ENCODE assay signal across 26 cellular contexts in genomic region chr7:1593904-1594421, GRCh38. TPM values are rescaled to one million over a fixed set of nuclear protein-coding genes. Genes with fewer than 3 reads are reported as not detected.
"Had no signal": no experiment of that assay in that cellular context is flagged by ENCODE, and none has a peak within 500 bp of the region (broad histone marks: within the 10 kb centered on the region; RNA-seq: fewer than 3 reads in every experiment).

No MANE protein-coding gene starts in this region.

- ATAC-seq: naive thymus-derived CD8-positive, alpha-beta T cell; psoas muscle; right cardiac atrium had no signal

- H3K36me3 ChIP-seq: ovary, right lobe of liver, sigmoid colon, stomach, thoracic aorta, thyroid gland, upper lobe of left lung, vagina had no signal

- H3K27ac Mint-ChIP-seq: natural killer cell treated with Interleukin-12 subunit alpha and Interleukin-12 subunit beta and Interleukin-15 and Interleukin-18, amount 100 ng/mL, for 72 hours; nephron progenitor cell; progenitor cell of endocrine pancreas; stimulated activated effector memory CD8-positive, alpha-beta T cell treated with anti-CD3 and anti-CD28 coated beads, Interleukin-12 subunit alpha, Interleukin-12 subunit beta, amount 100 ng/mL, for 72 hours; stimulated activated naive CD8-positive, alpha-beta T cell treated with anti-CD3 and anti-CD28 coated beads, Interleukin-15, Interleukin-2, amounts not matched to agents 100 ng/mL and 50 ng/mL, for 24 hours had no signal

- H3K27ac ChIP-seq: ovary, parathyroid adenoma, psoas muscle, right lobe of liver, sigmoid colon, stomach, thoracic aorta, thyroid gland, tibial nerve, upper lobe of left lung, vagina had no signal

- H3K9me3 ChIP-seq: thyroid gland, vagina had no signal

- H3K36me3 Mint-ChIP-seq: naive thymus-derived CD8-positive, alpha-beta T cell; natural killer cell treated with Interleukin-12 subunit alpha and Interleukin-12 subunit beta and Interleukin-15 and Interleukin-18, amount 100 ng/mL, for 72 hours had no signal

- H3K4me1 ChIP-seq: parathyroid adenoma, psoas muscle, right lobe of liver, sigmoid colon, thyroid gland, vagina had no signal

- H3K4me1 Mint-ChIP-seq: neural crest cell had no signal

- H3K27me3 ChIP-seq: ovary, right lobe of liver, vagina had no signal

- H3K4me3 ChIP-seq: ovary, psoas muscle, right lobe of liver, sigmoid colon, stomach, thoracic aorta, thyroid gland, tibial nerve, upper lobe of left lung, vagina had no signal

- H3K4me3 Mint-ChIP-seq: natural killer cell treated with Interleukin-12 subunit alpha and Interleukin-12 subunit beta and Interleukin-15 and Interleukin-18, amount 100 ng/mL, for 72 hours; nephron progenitor cell; neural crest cell; stimulated activated effector memory CD8-positive, alpha-beta T cell treated with anti-CD3 and anti-CD28 coated beads, Interleukin-12 subunit alpha, Interleukin-12 subunit beta, amount 100 ng/mL, for 72 hours; stimulated activated naive B cell treated with anti-CD40 and anti-IgM and Interleukin-4, amounts not matched to agents 10 μg/mL and 1 μg/mL and 100 μg/mL, for 72 hours; stimulated activated naive CD8-positive, alpha-beta T cell treated with anti-CD3 and anti-CD28 coated beads, Interleukin-15, Interleukin-2, amounts not matched to agents 100 ng/mL and 50 ng/mL, for 24 hours had no signal

- H2AFZ ChIP-seq: parathyroid adenoma had no signal

- H3K9me3 Mint-ChIP-seq: natural killer cell treated with Interleukin-12 subunit alpha and Interleukin-12 subunit beta and Interleukin-15 and Interleukin-18, amount 100 ng/mL, for 72 hours; neural crest cell; stimulated activated effector memory CD8-positive, alpha-beta T cell treated with anti-CD3 and anti-CD28 coated beads, Interleukin-12 subunit alpha, Interleukin-12 subunit beta, amount 100 ng/mL, for 72 hours had no signal

- H3K9ac ChIP-seq: parathyroid adenoma had no signal

- DNase-seq: naive thymus-derived CD8-positive, alpha-beta T cell; nephron progenitor cell; occipital lobe; ovary; psoas muscle; right lobe of liver; sigmoid colon; stimulated activated CD4-positive, alpha-beta T cell treated with anti-CD3 and anti-CD28 coated beads, Interleukin-2, amount 100 ng/mL, for 48 hours; stimulated activated CD4-positive, alpha-beta T cell treated with anti-CD3 and anti-CD28 coated beads, Interleukin-4, amount 100 ng/mL, for 24 hours; stimulated activated naive B cell treated with anti-CD40 and anti-IgM and Interleukin-4, amounts not matched to agents 10 μg/mL and 1 μg/mL and 100 μg/mL, for 72 hours; stimulated activated naive CD4-positive, alpha-beta T cell treated with Interleukin-2 at 50 U/mL for 16 hours; stomach; thyroid gland; upper lobe of left lung had no signal

RNA-seq across cellular contexts. Expression of gene TMEM184A, which starts 38.0 kb away (rescaled TPM):
- total RNA-seq: naive thymus-derived CD8-positive, alpha-beta T cell; natural killer cell treated with Interleukin-12 subunit alpha and Interleukin-12 subunit beta and Interleukin-15 and Interleukin-18, amount 100 ng/mL, for 72 hours; neural crest cell; occipital lobe; skeletal muscle tissue; temporal lobe had no signal
